In the genomic region with DNA sequence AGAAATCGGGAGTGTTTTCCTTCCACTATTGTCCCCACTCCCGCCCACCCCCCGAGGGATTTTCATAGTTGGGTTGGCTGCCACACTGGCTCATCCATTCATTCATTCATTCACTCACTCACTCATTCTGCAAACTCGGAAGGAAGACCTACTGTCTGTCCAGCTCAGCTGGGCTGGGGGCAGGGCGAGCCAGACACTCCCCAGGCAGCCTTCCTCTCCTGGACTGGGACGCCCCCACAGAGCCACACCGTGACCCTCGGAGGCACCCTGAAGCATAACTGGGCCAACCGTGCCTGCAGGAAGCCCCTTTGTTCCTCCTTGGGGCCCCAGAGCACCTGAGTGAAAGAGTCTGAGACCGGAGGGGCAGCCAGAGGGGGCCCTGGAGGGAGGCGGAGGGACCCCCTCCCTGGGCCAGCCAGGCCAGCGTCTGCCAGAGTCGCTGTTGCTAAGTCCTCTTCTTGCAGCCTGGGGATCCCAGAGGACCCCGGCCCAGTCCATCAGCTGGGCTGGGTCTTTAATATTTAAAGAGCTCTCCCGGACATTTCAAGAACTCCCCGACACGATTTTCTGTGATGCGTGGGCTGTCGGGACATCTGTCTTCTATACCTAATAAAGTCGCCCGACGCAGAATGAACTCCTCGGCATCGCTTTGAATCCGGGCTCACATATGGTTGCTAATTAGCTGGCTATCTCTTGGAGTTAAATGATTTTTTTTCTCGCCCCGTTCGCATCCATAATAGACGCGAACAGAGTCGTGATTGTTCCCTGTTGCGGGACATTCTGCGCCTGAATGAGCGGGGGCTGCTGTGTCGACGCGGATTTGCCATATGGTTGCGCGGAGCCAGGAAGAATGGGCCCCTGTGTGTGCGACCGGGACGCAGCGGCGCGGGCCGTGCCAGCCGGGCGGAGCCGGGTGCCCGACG, we compare ENCODE assay signal across 1 cellular context.
TF ChIP-seq lines count a peak whose summit lies in the region.

No MANE protein-coding gene starts in this region.

TF ChIP-seq in neural cell, 6 proteins besides CTCF, POLR2A, EP300 and RAD21 (continued from another document):
- no peak for TF ChIP-seq MXI1 (conservative IDR thresholded peaks at IDR 0.05; ENCODE audit: poor library complexity, severe bottlenecking)
- no peak for TF ChIP-seq SMC3 (conservative IDR thresholded peaks at IDR 0.05; ENCODE audit: poor library complexity)
- TF ChIP-seq, protein P1, sequence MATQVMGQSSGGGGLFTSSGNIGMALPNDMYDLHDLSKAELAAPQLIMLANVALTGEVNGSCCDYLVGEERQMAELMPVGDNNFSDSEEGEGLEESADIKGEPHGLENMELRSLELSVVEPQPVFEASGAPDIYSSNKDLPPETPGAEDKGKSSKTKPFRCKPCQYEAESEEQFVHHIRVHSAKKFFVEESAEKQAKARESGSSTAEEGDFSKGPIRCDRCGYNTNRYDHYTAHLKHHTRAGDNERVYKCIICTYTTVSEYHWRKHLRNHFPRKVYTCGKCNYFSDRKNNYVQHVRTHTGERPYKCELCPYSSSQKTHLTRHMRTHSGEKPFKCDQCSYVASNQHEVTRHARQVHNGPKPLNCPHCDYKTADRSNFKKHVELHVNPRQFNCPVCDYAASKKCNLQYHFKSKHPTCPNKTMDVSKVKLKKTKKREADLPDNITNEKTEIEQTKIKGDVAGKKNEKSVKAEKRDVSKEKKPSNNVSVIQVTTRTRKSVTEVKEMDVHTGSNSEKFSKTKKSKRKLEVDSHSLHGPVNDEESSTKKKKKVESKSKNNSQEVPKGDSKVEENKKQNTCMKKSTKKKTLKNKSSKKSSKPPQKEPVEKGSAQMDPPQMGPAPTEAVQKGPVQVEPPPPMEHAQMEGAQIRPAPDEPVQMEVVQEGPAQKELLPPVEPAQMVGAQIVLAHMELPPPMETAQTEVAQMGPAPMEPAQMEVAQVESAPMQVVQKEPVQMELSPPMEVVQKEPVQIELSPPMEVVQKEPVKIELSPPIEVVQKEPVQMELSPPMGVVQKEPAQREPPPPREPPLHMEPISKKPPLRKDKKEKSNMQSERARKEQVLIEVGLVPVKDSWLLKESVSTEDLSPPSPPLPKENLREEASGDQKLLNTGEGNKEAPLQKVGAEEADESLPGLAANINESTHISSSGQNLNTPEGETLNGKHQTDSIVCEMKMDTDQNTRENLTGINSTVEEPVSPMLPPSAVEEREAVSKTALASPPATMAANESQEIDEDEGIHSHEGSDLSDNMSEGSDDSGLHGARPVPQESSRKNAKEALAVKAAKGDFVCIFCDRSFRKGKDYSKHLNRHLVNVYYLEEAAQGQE (IDR thresholded peaks at IDR 0.05; ENCODE audit: borderline replicate concordance) = no peak
